Comparison of ENCODE assay signal across 8 cellular contexts in the genomic region with DNA sequence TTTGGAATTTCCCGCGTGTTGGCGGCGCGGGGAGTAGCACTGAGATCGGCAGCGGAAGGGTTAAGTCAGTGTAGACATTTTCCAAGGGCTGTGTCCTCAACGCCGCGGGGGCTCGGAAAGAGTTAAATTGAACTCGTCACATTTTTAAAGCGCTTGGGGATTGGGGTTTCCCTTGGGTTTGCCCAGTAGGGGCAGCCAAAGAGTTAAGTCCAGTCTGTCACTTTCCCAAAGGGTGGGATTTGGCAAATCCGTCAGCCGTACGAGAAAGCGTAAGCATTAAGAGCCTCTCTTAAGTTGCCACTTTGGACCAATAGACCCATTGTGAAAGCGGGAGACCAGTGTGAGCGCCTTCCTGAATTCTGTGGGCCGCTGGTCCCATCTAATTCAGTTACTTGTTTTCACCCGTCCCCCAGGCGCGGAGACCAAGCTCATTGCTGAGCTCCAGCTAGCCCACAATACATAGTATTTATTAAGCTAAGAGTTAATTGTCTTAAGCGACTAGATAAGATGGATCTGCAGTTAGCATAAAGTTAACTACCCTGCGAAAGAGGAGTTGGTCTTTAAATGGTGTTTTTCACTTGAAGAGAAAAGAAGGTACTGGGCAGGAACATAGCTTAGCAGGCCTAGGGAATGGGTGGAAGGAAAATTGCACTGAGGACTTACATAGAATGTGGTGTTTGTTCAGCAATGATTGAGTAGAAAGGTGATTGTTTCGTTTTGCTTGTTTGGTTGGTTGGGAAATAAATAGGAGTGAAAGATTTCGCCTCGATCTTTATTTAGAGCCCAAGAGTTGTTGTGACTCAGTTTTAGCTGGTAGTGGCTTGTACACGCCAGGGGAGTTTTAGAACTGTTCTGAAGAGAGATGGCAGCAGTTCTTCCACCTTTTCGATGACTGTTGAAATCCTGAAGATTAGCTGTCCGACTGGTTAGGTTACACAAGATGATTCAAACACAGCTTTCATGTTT. TPM values are rescaled to one million over a fixed set of nuclear protein-coding genes. Genes with fewer than 3 reads are reported as not detected.
DNase-seq lines count a peak whose midpoint lies in the region; ATAC-seq and TF ChIP-seq lines count a peak whose summit lies in the region.

No MANE protein-coding gene starts in this region.

- H3K27me3 ChIP-seq in Loucy (ENCODE audit: insufficient read depth, low read length, poor library complexity, severe bottlenecking) (no peaks in the 10 kb centered on the region), thymus (ENCODE audit: control insufficient read depth, insufficient read depth) (no peaks in the 10 kb centered on the region)

- peak overlapping the region; percentile 98 for H3K9ac ChIP-seq in Loucy (ENCODE audit: low read depth, low read length, poor library complexity, severe bottlenecking)

- H3K4me1 ChIP-seq in Loucy (ENCODE audit: insufficient read depth, low read length, poor library complexity, severe bottlenecking): peaks cover 37% of the 10 kb centered on the region
- H3K4me1 ChIP-seq in thymus (ENCODE audit: control insufficient read depth, insufficient read depth, low read length): peaks cover 5% of the 10 kb centered on the region

- ATAC-seq in GM21786 (IDR thresholded peaks at IDR 0.05; ENCODE audit: unreplicated experiment): peak; percentile 8

- peak overlapping the region; percentile 73 for H3K27ac ChIP-seq in thymus (ENCODE audit: low read depth)

- WGBS in thymus: 13% methylated on average over 31 of the region's 31 CpGs

- H3K4me3 ChIP-seq in Loucy (ENCODE audit: low read length, poor library complexity, severe bottlenecking) (peak overlapping the region; percentile 100), epithelial cell of proximal tubule (ENCODE audit: low read depth, low read length) (peak overlapping the region; percentile 90), thymus (ENCODE audit: low read length) (peak overlapping the region; percentile 96)

- H3K9me3 ChIP-seq in Loucy (ENCODE audit: insufficient read depth, low read depth, low read length) (no peaks in the 10 kb centered on the region), thymus (ENCODE audit: control insufficient read depth) (no peaks in the 10 kb centered on the region)

- peaks cover 51% of the 10 kb centered on the region for H4K20me1 ChIP-seq in Loucy (ENCODE audit: insufficient read depth, low read length, poor library complexity, severe bottlenecking)

- peaks cover 58% of the 10 kb centered on the region for H3K79me2 ChIP-seq in Loucy (ENCODE audit: insufficient read depth, low read length)

- peak overlapping the region; percentile 88 for H2AFZ ChIP-seq in Loucy (ENCODE audit: low read length)

- no peaks in the 10 kb centered on the region for H3F3A ChIP-seq in Loucy (ENCODE audit: low read depth)

- H3K9me2 ChIP-seq in Loucy (replicated peaks; ENCODE audit: low read depth, low read length): no peaks in the 10 kb centered on the region

- peak overlapping the region; percentile 93 for H3K4me2 ChIP-seq in Loucy (ENCODE audit: low read depth, low read length, poor library complexity, severe bottlenecking)

- H3K36me3 ChIP-seq in Loucy (ENCODE audit: insufficient read depth, low read length) (no peaks in the 10 kb centered on the region), thymus (ENCODE audit: control insufficient read depth, insufficient read depth) (no peaks in the 10 kb centered on the region)

- DNase-seq in ELR (ENCODE audit: low read depth) (peak; percentile 58), epithelial cell of proximal tubule (ENCODE audit: low read depth) (peak; percentile 68), midbrain (lab: John Stamatoyannopoulos, UW) (peak; percentile 35), NCI-H1048 (lab: John Stamatoyannopoulos, UW) (no peak)
- DNase-seq in activated CD8-positive, alpha-beta memory T cell treated with anti-CD3 and anti-CD28 coated beads, Interleukin-2, amount 50 U/mL, for 48 hours: peak; percentile 65

- TF ChIP-seq CTCF in Loucy (conservative IDR thresholded peaks at IDR 0.05; ENCODE audit: low read length) (no peak), epithelial cell of proximal tubule (conservative IDR thresholded peaks at IDR 0.05; ENCODE audit: low read depth, low read length) (peak; percentile 3)

RNA-seq across cellular contexts. Expression of gene ARL8B, which starts 0.9 kb away (rescaled TPM):
- 23.7 and 31.1 TPM in 2 replicates for total RNA-seq in epithelial cell of proximal tubule
- polyA plus RNA-seq in thymus: 53.2 TPM
